Comparison of ENCODE assay signal across 12 cellular contexts in genomic region chr6:15331143-15331542, GRCh38.
DNase-seq lines count a peak whose midpoint lies in the region; ATAC-seq and TF ChIP-seq lines count a peak whose summit lies in the region.
"Had no signal": no experiment of that assay in that cellular context is flagged by ENCODE, and none has a peak within 500 bp of the region (broad histone marks: within the 10 kb centered on the region; RNA-seq: fewer than 3 reads in every experiment).

No MANE protein-coding gene starts in this region.

- no peaks in the 10 kb centered on the region for H3K27me3 Mint-ChIP-seq in activated CD8-positive, alpha-beta T cell treated with anti-CD3 and anti-CD28 coated beads, Interleukin-2, amount 10 ng/mL, durations not matched to agents 7 days and 5 days (ENCODE audit: low read depth)

- peaks cover 97 to 100% (median 100%) of the 10 kb centered on the region in 11 experiments for H4K20me1 ChIP-seq in BLaER1 treated with 17β-estradiol and CSF1 and Interleukin-3, amounts not matched to agents 10 nM and 100 nM

- POLR2A ChIA-PET in activated CD8-positive, alpha-beta T cell treated with anti-CD3 and anti-CD28 coated beads, Interleukin-2, amount 10 ng/mL, durations not matched to agents 7 days and 5 days (lab: Charles Lee) = no interaction called here

- peak overlapping the region; percentile 60 for H3K4me3 Mint-ChIP-seq in activated CD8-positive, alpha-beta T cell treated with anti-CD3 and anti-CD28 coated beads, Interleukin-2, amount 10 ng/mL, durations not matched to agents 7 days and 5 days

- H3K36me3 Mint-ChIP-seq in activated CD8-positive, alpha-beta T cell treated with anti-CD3 and anti-CD28 coated beads, Interleukin-2, amount 10 ng/mL, durations not matched to agents 7 days and 5 days (ENCODE audit: low read depth) = peaks cover 15% of the 10 kb centered on the region

- TF ChIP-seq CTCF in liver (IDR thresholded peaks at IDR 0.05; ENCODE audit: low read depth, low read length, missing input control) = no peak

- H3K4me2 ChIP-seq in BLaER1 treated with 17β-estradiol and CSF1 and Interleukin-3, amounts not matched to agents 10 nM and 100 nM = peak overlapping the region; percentile 69 to 89 (median 76)

- no peak for DNase-seq in activated CD8-positive, alpha-beta T cell treated with anti-CD3 and anti-CD28 coated beads, Interleukin-2, amount 10 ng/mL, durations not matched to agents 7 days and 5 days
- DNase-seq in A172 (ENCODE audit: low spot score) = no peak
- DNase-seq in OCI-M2 (lab: John Stamatoyannopoulos, UW; ENCODE audit: unreplicated experiment) = no peak
- DNase-seq: heart left ventricle; NCI-H1092 treated with DMSO at 0.1 percent for 48 hours; stimulated activated CD4-positive, alpha-beta T cell treated with anti-CD3 and anti-CD28 coated beads, Interleukin-4, amount 100 ng/mL, for 24 hours had no signal

- no peaks in the 10 kb centered on the region for H3K9me3 Mint-ChIP-seq in activated CD8-positive, alpha-beta T cell treated with anti-CD3 and anti-CD28 coated beads, Interleukin-2, amount 10 ng/mL, durations not matched to agents 7 days and 5 days (ENCODE audit: insufficient read depth)

- H3K9ac ChIP-seq in BLaER1 treated with 17β-estradiol and CSF1 and Interleukin-3, amounts not matched to agents 10 nM and 100 nM = no peak overlapping the region
- no peak overlapping the region for H3K9ac ChIP-seq in liver (ENCODE audit: low read depth in 1 of 2, low read length in 2 of 2)

- H3K4me1 Mint-ChIP-seq in activated CD8-positive, alpha-beta T cell treated with anti-CD3 and anti-CD28 coated beads, Interleukin-2, amount 10 ng/mL, durations not matched to agents 7 days and 5 days (ENCODE audit: low read depth) = peaks cover 80% of the 10 kb centered on the region

- H3K27me3 ChIP-seq in BLaER1 treated with 17β-estradiol and CSF1 and Interleukin-3, amounts not matched to agents 10 nM and 100 nM = no peaks in the 10 kb centered on the region
- no peaks in the 10 kb centered on the region for H3K27me3 ChIP-seq in liver (ENCODE audit: control insufficient read depth in 4 of 4, insufficient read depth in 4 of 4, low read length in 3 of 4)
- H3K27me3 ChIP-seq: heart left ventricle had no signal

- no peak overlapping the region for H3K4me3 ChIP-seq in BLaER1 treated with 17β-estradiol and CSF1 and Interleukin-3, amounts not matched to agents 10 nM and 100 nM
- H3K4me3 ChIP-seq in liver (ENCODE audit: low read depth in 1 of 3, low read length in 3 of 3) = no peak overlapping the region
- H3K4me3 ChIP-seq: heart left ventricle had no signal

- ATAC-seq in GM19395 (IDR thresholded peaks at IDR 0.05; ENCODE audit: unreplicated experiment) (peak; percentile 52), GM21717 (IDR thresholded peaks at IDR 0.05; ENCODE audit: unreplicated experiment) (no peak), GM21390 (IDR thresholded peaks at IDR 0.05; ENCODE audit: unreplicated experiment) (no peak)
- peak; percentile 43 for ATAC-seq in activated CD8-positive, alpha-beta T cell treated with anti-CD3 and anti-CD28 coated beads, Interleukin-2, amount 10 ng/mL, durations not matched to agents 7 days and 5 days
- ATAC-seq: Panc1 had no signal

- peak overlapping the region; percentile 82 for H3K27ac Mint-ChIP-seq in activated CD8-positive, alpha-beta T cell treated with anti-CD3 and anti-CD28 coated beads, Interleukin-2, amount 10 ng/mL, durations not matched to agents 7 days and 5 days

- H3K36me3 ChIP-seq in BLaER1 treated with 17β-estradiol and CSF1 and Interleukin-3, amounts not matched to agents 10 nM and 100 nM = peaks cover 0 to 17% (median 0%) of the 10 kb centered on the region in 11 experiments; a peak in 1 of 22 replicates
- H3K36me3 ChIP-seq in liver (ENCODE audit: control insufficient read depth in 4 of 4, insufficient read depth in 3 of 4, low read depth in 1 of 4, low read length in 3 of 4) = no peaks in the 10 kb centered on the region
- H3K36me3 ChIP-seq: heart left ventricle had no signal

- no peak for TF ChIP-seq RAD21 in liver (IDR thresholded peaks at IDR 0.05)

- CTCF ChIA-PET in activated CD8-positive, alpha-beta T cell treated with anti-CD3 and anti-CD28 coated beads, Interleukin-2, amount 10 ng/mL, durations not matched to agents 7 days and 5 days (lab: Charles Lee) = interaction anchor here (1.1 kb wide), 1 partner anchor 8 kb away, joined by 3 read pairs; no protein-coding TSS in a partner anchor

- peak overlapping the region in 2 of 11 experiments; percentile 1 to 21; a peak in 1 of 22 replicates for H3K27ac ChIP-seq in BLaER1 treated with 17β-estradiol and CSF1 and Interleukin-3, amounts not matched to agents 10 nM and 100 nM
- no peak overlapping the region for H3K27ac ChIP-seq in liver (ENCODE audit: low read depth in 1 of 2, low read length in 2 of 2)
- H3K27ac ChIP-seq: heart left ventricle had no signal

- H3K9me3 ChIP-seq in BLaER1 treated with 17β-estradiol and CSF1 and Interleukin-3, amounts not matched to agents 10 nM and 100 nM (replicated peaks in 1 of 11) = no peaks in the 10 kb centered on the region
- no peaks in the 10 kb centered on the region for H3K9me3 ChIP-seq in liver (ENCODE audit: control insufficient read depth in 4 of 4, low read length in 3 of 4)
- H3K9me3 ChIP-seq: heart left ventricle had no signal

- H3K4me1 ChIP-seq in BLaER1 treated with 17β-estradiol and CSF1 and Interleukin-3, amounts not matched to agents 10 nM and 100 nM = peaks cover 77 to 97% (median 89%) of the 10 kb centered on the region in 10 experiments
- peaks cover 0 to 6% (median 1%) of the 10 kb centered on the region in 4 donors for H3K4me1 ChIP-seq in liver (ENCODE audit: control insufficient read depth in 4 of 4, insufficient read depth in 4 of 4, low read length in 3 of 4)

TF ChIP-seq in liver, 16 proteins besides CTCF, POLR2A, EP300 and RAD21:
- no peak for TF ChIP-seq NR2F2 (IDR thresholded peaks at IDR 0.05)
- TF ChIP-seq RXRA (IDR thresholded peaks at IDR 0.05) = peak; percentile 48 to 53
- TF ChIP-seq FOXA1 (IDR thresholded peaks at IDR 0.05) = no peak
- peak; percentile 20 for TF ChIP-seq YY1 (IDR thresholded peaks at IDR 0.05)
- peak; percentile 95 for TF ChIP-seq ATF3 (IDR thresholded peaks at IDR 0.05)
- peak; percentile 54 to 55 for TF ChIP-seq HNF4A (conservative IDR thresholded peaks at IDR 0.05)
- TF ChIP-seq JUND (IDR thresholded peaks at IDR 0.05) = peak; percentile 97 to 98

Comparison
In these comparisons a context has a peak if more than half of its experiments do, and no peak if none do; other contexts are left out.
1. ATAC-seq: peak in GM19395 (single experiment) and activated CD8-positive, alpha-beta T cell treated with anti-CD3 and anti-CD28 coated beads, Interleukin-2, amount 10 ng/mL, durations not matched to agents 7 days and 5 days (single experiment); none in GM21717 (single experiment) and GM21390 (single experiment).